In the genomic region with DNA sequence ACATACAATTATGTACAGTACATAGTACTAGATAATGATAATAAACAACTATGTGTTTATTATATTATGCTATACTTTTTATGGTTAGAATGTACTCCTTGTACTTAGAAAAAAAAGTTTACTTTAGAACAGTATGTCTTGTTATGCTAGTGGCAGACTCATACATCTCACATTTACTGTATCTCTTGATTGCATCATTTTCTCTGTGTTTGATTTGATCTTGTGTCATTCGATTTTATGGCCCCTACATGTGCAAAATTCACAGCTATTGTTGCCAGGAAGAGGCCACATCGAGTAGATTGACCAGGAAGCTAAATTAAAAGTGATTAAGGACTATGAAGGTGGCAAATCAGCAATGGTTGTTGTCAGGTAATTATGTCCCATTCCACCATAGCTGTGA, we compare ENCODE assay signal across 22 cellular contexts.
DNase-seq lines count a peak whose midpoint lies in the region; ATAC-seq, FAIRE-seq and TF ChIP-seq lines count a peak whose summit lies in the region.
"Had no signal": no experiment of that assay in that cellular context is flagged by ENCODE, and none has a peak within 500 bp of the region (broad histone marks: within the 10 kb centered on the region; RNA-seq: fewer than 3 reads in every experiment).

No MANE protein-coding gene starts in this region.

- no peak overlapping the region for H3K4me3 Mint-ChIP-seq in activated CD4-positive, alpha-beta T cell treated with anti-CD3 and anti-CD28 coated beads for 36 hours
- H3K4me3 Mint-ChIP-seq in astrocyte (ENCODE audit: unreplicated experiment): no peak overlapping the region
- H3K4me3 Mint-ChIP-seq: activated CD8-positive, alpha-beta memory T cell treated with anti-CD3 and anti-CD28 coated beads, Interleukin-2, amount 10 ng/mL, durations not matched to agents 7 days and 5 days; nephron progenitor cell; stimulated activated naive CD8-positive, alpha-beta T cell treated with anti-CD3 and anti-CD28 coated beads, Interleukin-15, Interleukin-2, amounts not matched to agents 100 ng/mL and 50 ng/mL, for 24 hours had no signal

- FAIRE-seq in GM12891 (lab: Jason Lieb, UNC): peak; percentile 9
- FAIRE-seq in astrocyte (lab: Jason Lieb, UNC): no peak
- FAIRE-seq: GM18507 had no signal

- H3K79me2 ChIP-seq in astrocyte (ENCODE audit: insufficient read depth, low read length): peaks cover 4% of the 10 kb centered on the region

- no peak overlapping the region for H3K9ac ChIP-seq in astrocyte (ENCODE audit: low read length)
- H3K9ac ChIP-seq: BLaER1 had no signal

- TF ChIP-seq POLR2A in GM12891 (IDR thresholded peaks at IDR 0.05; ENCODE audit: low read depth, low read length): no peak

- no peaks in the 10 kb centered on the region for H3K27me3 Mint-ChIP-seq in activated CD4-positive, alpha-beta T cell treated with anti-CD3 and anti-CD28 coated beads for 36 hours
- no peaks in the 10 kb centered on the region for H3K27me3 Mint-ChIP-seq in astrocyte (ENCODE audit: low read depth, unreplicated experiment)
- H3K27me3 Mint-ChIP-seq: activated CD8-positive, alpha-beta memory T cell treated with anti-CD3 and anti-CD28 coated beads, Interleukin-2, amount 10 ng/mL, durations not matched to agents 7 days and 5 days; stimulated activated naive CD8-positive, alpha-beta T cell treated with anti-CD3 and anti-CD28 coated beads, Interleukin-15, Interleukin-2, amounts not matched to agents 100 ng/mL and 50 ng/mL, for 24 hours had no signal

- peaks cover 59% of the 10 kb centered on the region for H3K36me3 Mint-ChIP-seq in activated CD4-positive, alpha-beta T cell treated with anti-CD3 and anti-CD28 coated beads for 36 hours (ENCODE audit: low read depth)
- peaks cover 26% of the 10 kb centered on the region for H3K36me3 Mint-ChIP-seq in astrocyte (ENCODE audit: low read depth, unreplicated experiment)

- no peaks in the 10 kb centered on the region for H3K27me3 ChIP-seq in astrocyte (ENCODE audit: insufficient read depth, low read length)
- H3K27me3 ChIP-seq: BLaER1, colonic mucosa, tibial nerve had no signal

- no peak for DNase-seq in activated CD4-positive, alpha-beta T cell treated with anti-CD3 and anti-CD28 coated beads for 36 hours
- no peak for DNase-seq in activated CD4-positive, alpha-beta T cell treated with anti-CD3 and anti-CD28 coated beads, Interleukin-2, amount 50 U/mL, for 48 hours
- no peak for DNase-seq in GM12891 (ENCODE audit: insufficient read length, low spot score)
- no peak for DNase-seq in astrocyte (ENCODE audit: low read depth)
- no peak for DNase-seq in mucosa of descending colon
- DNase-seq in NCI-H524 treated with DMSO at 0.1 percent for 48 hours (lab: John Stamatoyannopoulos, UW): no peak
- DNase-seq: activated CD8-positive, alpha-beta memory T cell treated with anti-CD3 and anti-CD28 coated beads, Interleukin-2, amount 10 ng/mL, durations not matched to agents 7 days and 5 days; activated gamma-delta T cell treated with Interleukin-2 at 50 U/mL for 16 hours; colonic mucosa; NCI-H1417 treated with DMSO at 0.1 percent for 48 hours; NCI-H526; nephron progenitor cell; stimulated activated CD4-positive, alpha-beta T cell treated with anti-CD3 and anti-CD28 coated beads, Interleukin-4, amount 100 ng/mL, for 1 hour had no signal

- H3K4me3 ChIP-seq in astrocyte (ENCODE audit: insufficient read depth, low read depth, low read length) (no peak overlapping the region), mucosa of descending colon (no peak overlapping the region)
- H3K4me3 ChIP-seq: BLaER1, colonic mucosa, prostate gland, skin epidermis, tibial nerve had no signal

- H3K4me1 ChIP-seq in astrocyte (ENCODE audit: insufficient read depth, low read length) (no peaks in the 10 kb centered on the region), mucosa of descending colon (ENCODE audit: low read depth) (no peaks in the 10 kb centered on the region)
- H3K4me1 ChIP-seq: BLaER1, colonic mucosa, prostate gland, tibial nerve had no signal

- peaks cover 2% of the 10 kb centered on the region for H3K9me3 Mint-ChIP-seq in activated CD4-positive, alpha-beta T cell treated with anti-CD3 and anti-CD28 coated beads for 36 hours (ENCODE audit: low read depth)
- H3K9me3 Mint-ChIP-seq in astrocyte (ENCODE audit: unreplicated experiment): peaks cover 1% of the 10 kb centered on the region

- H3K9me3 ChIP-seq in astrocyte (ENCODE audit: insufficient read depth, low read depth, low read length) (peaks cover 2% of the 10 kb centered on the region), mucosa of descending colon (no peaks in the 10 kb centered on the region)
- H3K9me3 ChIP-seq: colonic mucosa, prostate gland had no signal

- H3K4me2 ChIP-seq in astrocyte (ENCODE audit: low read length): no peak overlapping the region
- H3K4me2 ChIP-seq: BLaER1 had no signal

- peaks cover 3% of the 10 kb centered on the region for H3K4me1 Mint-ChIP-seq in activated CD4-positive, alpha-beta T cell treated with anti-CD3 and anti-CD28 coated beads for 36 hours
- peaks cover 20% of the 10 kb centered on the region for H3K4me1 Mint-ChIP-seq in astrocyte (ENCODE audit: low read depth, unreplicated experiment)
- H3K4me1 Mint-ChIP-seq: activated CD8-positive, alpha-beta memory T cell treated with anti-CD3 and anti-CD28 coated beads, Interleukin-2, amount 10 ng/mL, durations not matched to agents 7 days and 5 days; nephron progenitor cell had no signal

- no peak for TF ChIP-seq CTCF in astrocyte (IDR thresholded peaks at IDR 0.05; ENCODE audit: insufficient read depth, low read depth, low read length)
- no peak for TF ChIP-seq CTCF in mucosa of descending colon (IDR thresholded peaks at IDR 0.05)

- POLR2A ChIA-PET in activated CD4-positive, alpha-beta T cell treated with anti-CD3 and anti-CD28 coated beads for 36 hours (lab: Charles Lee): no interaction called here

- intact Hi-C loops in activated CD4-positive, alpha-beta T cell treated with anti-CD3 and anti-CD28 coated beads for 36 hours (cut with DNase I, micrococcal nuclease): no loop called here
- intact Hi-C loops in mucosa of descending colon (cut with DNase I, micrococcal nuclease): no loop called here

- no peak for ATAC-seq in activated CD4-positive, alpha-beta T cell treated with anti-CD3 and anti-CD28 coated beads for 36 hours
- ATAC-seq in mucosa of descending colon (peak; percentile 96), GM21390 (IDR thresholded peaks at IDR 0.05; ENCODE audit: unreplicated experiment) (no peak), HG02798 (IDR thresholded peaks at IDR 0.05; ENCODE audit: poor library complexity, unreplicated experiment) (no peak)
- ATAC-seq: activated CD4-positive, CD25-positive, alpha-beta regulatory T cell treated with anti-CD3 and anti-CD28 coated beads, Interleukin-2, amount 50 U/mL, for 24 hours; activated CD8-positive, alpha-beta memory T cell treated with anti-CD3 and anti-CD28 coated beads, Interleukin-2, amount 10 ng/mL, durations not matched to agents 7 days and 5 days had no signal

- peaks cover 47% of the 10 kb centered on the region for H3K36me3 ChIP-seq in astrocyte (ENCODE audit: insufficient read depth, low read length)
- H3K36me3 ChIP-seq in mucosa of descending colon (ENCODE audit: low read depth): no peaks in the 10 kb centered on the region
- H3K36me3 ChIP-seq: colonic mucosa had no signal

- H3K27ac ChIP-seq in astrocyte (ENCODE audit: low read depth, low read length): no peak overlapping the region
- H3K27ac ChIP-seq: BLaER1, colonic mucosa, prostate gland, skin epidermis, tibial nerve had no signal

- H4K20me1 ChIP-seq in astrocyte (ENCODE audit: insufficient read depth, low read length): peaks cover 3% of the 10 kb centered on the region
- H4K20me1 ChIP-seq: BLaER1 had no signal

- peak overlapping the region; percentile 82 for H3K27ac Mint-ChIP-seq in activated CD4-positive, alpha-beta T cell treated with anti-CD3 and anti-CD28 coated beads for 36 hours
- peak overlapping the region; percentile 16 for H3K27ac Mint-ChIP-seq in astrocyte (ENCODE audit: unreplicated experiment)
- H3K27ac Mint-ChIP-seq: activated CD8-positive, alpha-beta memory T cell treated with anti-CD3 and anti-CD28 coated beads, Interleukin-2, amount 10 ng/mL, durations not matched to agents 7 days and 5 days; nephron progenitor cell; stimulated activated naive CD8-positive, alpha-beta T cell treated with anti-CD3 and anti-CD28 coated beads, Interleukin-15, Interleukin-2, amounts not matched to agents 100 ng/mL and 50 ng/mL, for 24 hours had no signal

- H2AFZ ChIP-seq in astrocyte (ENCODE audit: low read depth, low read length): no peak overlapping the region

- CTCF ChIA-PET in activated CD4-positive, alpha-beta T cell treated with anti-CD3 and anti-CD28 coated beads for 36 hours (lab: Charles Lee): interaction anchor here (1.1 kb wide), 1 partner anchor 10 kb away, joined by 5 read pairs; no protein-coding TSS in a partner anchor

TF ChIP-seq in GM12891, 5 proteins besides CTCF, POLR2A, EP300 and RAD21:
- TF ChIP-seq SPI1 (IDR thresholded peaks at IDR 0.05; ENCODE audit: low read depth, low read length): no peak
- TF ChIP-seq POLR2AphosphoS5 (IDR thresholded peaks at IDR 0.05; ENCODE audit: low read depth, low read length): no peak
- TF ChIP-seq TAF1 (IDR thresholded peaks at IDR 0.05; ENCODE audit: low read depth, low read length): no peak
- no peak for TF ChIP-seq PAX5 (IDR thresholded peaks at IDR 0.05; ENCODE audit: insufficient read depth, low read length, severe bottlenecking)
- no peak for TF ChIP-seq POU2F2 (IDR thresholded peaks at IDR 0.05; ENCODE audit: low read depth, low read length)
TF ChIP-seq in GM12891: peak in this region for 0.
